ENCODE assay signal across 25 cellular contexts in the genomic region with DNA sequence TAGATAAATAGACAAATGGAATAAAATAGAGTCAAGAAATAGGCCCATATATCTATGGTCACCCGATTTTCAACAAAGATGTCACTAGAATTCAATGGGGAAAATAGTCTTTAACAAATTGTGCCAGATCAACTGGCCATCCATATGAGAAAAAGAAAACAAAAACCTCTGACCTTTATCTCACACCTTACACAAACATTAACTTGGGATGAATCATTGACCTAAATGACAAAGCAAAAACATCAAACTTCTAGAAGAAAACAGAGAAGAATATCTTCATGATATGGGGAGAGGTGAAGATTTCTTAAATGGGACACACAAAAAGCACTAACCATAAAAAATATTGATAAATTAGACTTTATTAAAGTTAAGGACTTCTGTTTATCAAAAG. TPM values are rescaled to one million over a fixed set of nuclear protein-coding genes. Genes with fewer than 3 reads are reported as not detected.
A peak's percentile ranks its signal among the peaks of the same experiment; 100 is the strongest.
DNase-seq lines count a peak whose midpoint lies in the region; ATAC-seq and TF ChIP-seq lines count a peak whose summit lies in the region.
"Had no signal": no experiment of that assay in that cellular context is flagged by ENCODE, and none has a peak within 500 bp of the region (broad histone marks: within the 10 kb centered on the region; RNA-seq: fewer than 3 reads in every experiment).

No MANE protein-coding gene starts in this region.

- H3K27ac ChIP-seq in GM23248 (peak overlapping the region; percentile 14), PC-9 (peak overlapping the region; percentile 85), thyroid gland (no peak overlapping the region), left lung (no peak overlapping the region)
- H3K27ac ChIP-seq: esophagus muscularis mucosa, gastroesophageal sphincter, testis had no signal

- TF ChIP-seq CTCF in PC-9 (conservative IDR thresholded peaks at IDR 0.05), result no peak
- TF ChIP-seq CTCF in epithelial cell of proximal tubule (conservative IDR thresholded peaks at IDR 0.05; ENCODE audit: low read depth, low read length), result no peak
- TF ChIP-seq CTCF in thyroid gland (IDR thresholded peaks at IDR 0.05), result no peak
- TF ChIP-seq CTCF in left lung (IDR thresholded peaks at IDR 0.05), result no peak

- DNase-seq in A172 (ENCODE audit: low spot score), result peak; percentile 27
- DNase-seq in GM23248, result peak; percentile 23
- DNase-seq in PC-9, result peak in 1 of 2 experiments; percentile 73
- peak; percentile 18 for DNase-seq in epithelial cell of proximal tubule (ENCODE audit: low read depth)
- no peak for DNase-seq in T-helper 2 cell
- DNase-seq in thyroid gland, result no peak
- no peak for DNase-seq in left lung
- no peak for DNase-seq in germinal center (ENCODE audit: low spot score)
- DNase-seq: activated CD4-positive, alpha-beta T cell treated with anti-CD3 and anti-CD28 coated beads, Interleukin-2, amount 10 ng/mL, durations not matched to agents 7 days and 5 days; activated gamma-delta T cell treated with Interleukin-2 at 50 U/mL for 16 hours; amygdala; central memory CD4-positive, alpha-beta T cell; DND-41; NCI-H1105; NCI-H2081; NCI-H510A; SHP77; stimulated activated CD4-positive, alpha-beta T cell treated with anti-CD3 and anti-CD28 coated beads, Interleukin-2, amount 100 ng/mL, for 24 hours; stimulated activated naive B cell treated with anti-CD40 and anti-IgM and Interleukin-4, amounts not matched to agents 10 μg/mL and 1 μg/mL and 100 μg/mL, for 72 hours; T-helper 1 cell; testis had no signal

- no peak overlapping the region for H2AFZ ChIP-seq in GM23248
- H2AFZ ChIP-seq in PC-9, result no peak overlapping the region

- in situ Hi-C loops in GM23248 (cut with MboI), result no loop called here

- no peaks in the 10 kb centered on the region for H3K9me2 ChIP-seq in GM23248 (ENCODE audit: insufficient read depth)
- H3K9me2 ChIP-seq in PC-9 (ENCODE audit: insufficient read depth), result no peaks in the 10 kb centered on the region

- H3K4me3 ChIP-seq in GM23248 (no peak overlapping the region), PC-9 (no peak overlapping the region), epithelial cell of proximal tubule (ENCODE audit: low read depth, low read length) (no peak overlapping the region), thyroid gland (replicated peaks in 1 of 3) (no peak overlapping the region), left lung (no peak overlapping the region)
- H3K4me3 ChIP-seq: esophagus muscularis mucosa, gastroesophageal sphincter, testis had no signal

- H3K79me2 ChIP-seq in GM23248 (ENCODE audit: insufficient read depth) (peaks cover 66% of the 10 kb centered on the region), PC-9 (ENCODE audit: low read depth) (no peaks in the 10 kb centered on the region)

- no peak overlapping the region for H3K9ac ChIP-seq in GM23248

- ATAC-seq in left lung, result no peak
- ATAC-seq: CD8-positive, alpha-beta T cell; gastroesophageal sphincter; natural killer cell treated with Interleukin-12 subunit alpha and Interleukin-12 subunit beta and Interleukin-15 and Interleukin-18, amount 100 ng/mL, for 72 hours; stimulated activated naive B cell treated with anti-CD40 and anti-IgM and Interleukin-4, amounts not matched to agents 10 μg/mL and 1 μg/mL and 100 μg/mL, for 72 hours had no signal

- H3F3A ChIP-seq in GM23248 (ENCODE audit: insufficient read depth), result peaks cover 35% of the 10 kb centered on the region
- peaks cover 8% of the 10 kb centered on the region; the same call in 1 of the 2 replicates for H3F3A ChIP-seq in PC-9 (ENCODE audit: insufficient read depth, low read depth)

- WGBS in GM23248 (ENCODE audit: low coverage in 1 of 2, low lambda C conversion rate in 2 of 2, missing lambda C conversion rate in 2 of 2), 2 experiments, result 100% methylated on average over 1 of the region's 1 CpG
- WGBS in thyroid gland, 2 donors, result 90 to 94% methylated on average over 1 of the region's 1 CpG

- H3K9me3 ChIP-seq in GM23248 (ENCODE audit: low read depth), result peaks cover 3% of the 10 kb centered on the region
- H3K9me3 ChIP-seq in PC-9 (ENCODE audit: insufficient read depth, low read depth), result peaks cover 5% of the 10 kb centered on the region; the same call in 1 of the 2 replicates
- no peaks in the 10 kb centered on the region for H3K9me3 ChIP-seq in thyroid gland
- H3K9me3 ChIP-seq in left lung, result no peaks in the 10 kb centered on the region
- H3K9me3 ChIP-seq: gastroesophageal sphincter, testis had no signal

- H3K36me3 ChIP-seq in GM23248 (ENCODE audit: low read depth) (peaks cover 27% of the 10 kb centered on the region), PC-9 (ENCODE audit: low read depth) (no peaks in the 10 kb centered on the region), thyroid gland (no peaks in the 10 kb centered on the region), left lung (no peaks in the 10 kb centered on the region)
- H3K36me3 ChIP-seq: esophagus muscularis mucosa, gastroesophageal sphincter had no signal

- H3K4me2 ChIP-seq in GM23248 (ENCODE audit: unreplicated experiment), result no peak overlapping the region
- peak overlapping the region; percentile 32; the same call in 1 of the 2 replicates for H3K4me2 ChIP-seq in PC-9

- BruUV-seq in PC-9 (replicated peaks; lab: Mats Ljungman, UMichigan), result no TSS peak

- CTCF ChIA-PET in PC-9 (lab: Charles Lee), result interaction anchor here (0.6 kb wide), 1 partner anchor 139 kb away, joined by 3 read pairs; no protein-coding TSS in a partner anchor

- H3K27me3 ChIP-seq in GM23248 (replicated peaks; ENCODE audit: insufficient read depth), result no peaks in the 10 kb centered on the region
- no peaks in the 10 kb centered on the region for H3K27me3 ChIP-seq in PC-9 (ENCODE audit: insufficient read depth, low read depth)
- no peaks in the 10 kb centered on the region for H3K27me3 ChIP-seq in thyroid gland
- no peaks in the 10 kb centered on the region for H3K27me3 ChIP-seq in left lung
- H3K27me3 ChIP-seq: esophagus muscularis mucosa, gastroesophageal sphincter, testis had no signal

- TF ChIP-seq POLR2A in thyroid gland (IDR thresholded peaks at IDR 0.05), result no peak

- H3K4me1 ChIP-seq in GM23248 (ENCODE audit: insufficient read depth) (peaks cover 4% of the 10 kb centered on the region; the same call in 1 of the 2 replicates), PC-9 (replicated peaks; ENCODE audit: insufficient read depth) (peaks cover 8% of the 10 kb centered on the region), thyroid gland (no peaks in the 10 kb centered on the region), left lung (no peaks in the 10 kb centered on the region)
- H3K4me1 ChIP-seq: esophagus muscularis mucosa, gastroesophageal sphincter, testis had no signal

- POLR2A ChIA-PET in PC-9 (lab: Charles Lee; ENCODE audit: unreplicated experiment), result interaction anchor here (0.6 kb wide), 1 partner anchor 46 kb away, joined by 4 read pairs; no protein-coding TSS in a partner anchor

- intact Hi-C loops in PC-9 (cut with micrococcal nuclease; ENCODE audit: unreplicated experiment), result no loop called here
- intact Hi-C loops in thyroid gland (cut with DNase I), result no loop called here
- intact Hi-C loops in left lung (cut with DNase I), result no loop called here

- H4K20me1 ChIP-seq in GM23248 (ENCODE audit: insufficient read depth), result peaks cover 7% of the 10 kb centered on the region
- H4K20me1 ChIP-seq in PC-9 (ENCODE audit: insufficient read depth), result no peaks in the 10 kb centered on the region

RNA-seq across cellular contexts. Expression of a gene that starts 31.9 kb away (rescaled TPM):
- total RNA-seq in A172 (2014; rRNA removed; shearing (Covaris generic)), result 0.72 and 1.9 TPM in 2 replicates
- total RNA-seq in GM23248 (2014; rRNA removed; shearing (Covaris generic)), result 352 and 408 TPM in 2 replicates
- polyA plus RNA-seq in GM23248 (2016; fragmentation: Nextera tagmentation; extraction: Ambion mirVana), result 312 TPM in 2 replicates
- total RNA-seq in PC-9 (2021) (0.18 and 0.70 TPM in 2 replicates), epithelial cell of proximal tubule (0.36 and 1.6 TPM in 2 replicates), thyroid gland (1 to 10 TPM; 3.0 to 6.1 (median 4.3) TPM), left lung (1 to 10 TPM; 2.1 to 7.3 TPM)
- total RNA-seq: CD8-positive, alpha-beta T cell had no signal

Comparison
In these comparisons a context has a peak if more than half of its experiments do, and no peak if none do; other contexts are left out.
1. DNase-seq: peak in A172 (single experiment), GM23248 (single experiment) and epithelial cell of proximal tubule (single experiment); none in T-helper 2 cell (0 of 5), thyroid gland (0 of 2), left lung (0 of 2) and germinal center (single experiment).
2. H3K27ac ChIP-seq: peak in GM23248 (single experiment) and PC-9 (single experiment); none in thyroid gland (0 of 3) and left lung (0 of 2).
3. RNA of a gene that starts 31.9 kb away (total RNA-seq): 352 to 408 TPM in GM23248; 2.1 to 7.3 TPM in left lung, 3.0 to 6.1 TPM in thyroid gland, 0.36 to 1.6 TPM in epithelial cell of proximal tubule, 0.72 to 1.9 TPM in A172 and 0.18 to 0.70 TPM in PC-9; every median in the first group is over 10 times any median in the second.